28 cellular contexts compared by ENCODE assay signal in the genomic region with DNA sequence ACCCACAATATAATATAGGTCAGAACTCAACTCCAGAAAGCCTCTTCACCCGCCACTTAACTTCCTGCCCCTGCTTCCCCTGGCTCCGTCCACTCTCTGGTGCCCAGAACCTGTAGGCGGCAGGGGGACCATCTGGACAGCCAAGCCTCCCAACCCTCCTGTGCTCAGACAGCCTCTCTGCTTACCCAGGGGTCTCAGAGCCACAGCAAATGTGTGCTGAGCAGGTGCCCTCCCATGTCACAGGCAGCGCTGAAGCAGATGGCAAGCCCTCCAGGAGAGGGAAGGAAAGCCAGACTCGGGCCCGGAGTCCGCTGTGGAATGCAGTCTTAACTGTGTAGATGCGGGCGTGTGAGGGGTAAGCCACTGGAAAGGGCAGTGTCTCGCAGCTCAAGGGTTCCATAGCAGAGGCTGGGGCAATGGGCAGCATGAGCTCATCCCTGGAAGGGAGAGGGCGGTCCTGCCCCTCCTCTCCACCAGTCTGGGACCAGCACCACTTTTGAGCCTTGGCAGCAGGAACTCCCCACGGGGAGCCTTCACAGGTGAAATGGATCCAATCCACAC. TPM values are rescaled to one million over a fixed set of nuclear protein-coding genes. Genes with fewer than 3 reads are reported as not detected.
DNase-seq lines count a peak whose midpoint lies in the region; ATAC-seq, FAIRE-seq and TF ChIP-seq lines count a peak whose summit lies in the region.
"Had no signal": no experiment of that assay in that cellular context is flagged by ENCODE, and none has a peak within 500 bp of the region (broad histone marks: within the 10 kb centered on the region; RNA-seq: fewer than 3 reads in every experiment).

No MANE protein-coding gene starts in this region.

- H3K36me3 ChIP-seq in HepG2 (replicated peaks in 1 of 2; ENCODE audit: control insufficient read depth in 1 of 2, insufficient read depth in 2 of 2, low read length in 2 of 2) (peaks cover 38 to 80% of the 10 kb centered on the region in 2 experiments), right lobe of liver (peaks cover 0 to 6% (median 4%) of the 10 kb centered on the region in 4 donors), ascending aorta (peaks cover 3 to 28% of the 10 kb centered on the region in 2 donors), aorta (ENCODE audit: control insufficient read depth in 1 of 2, insufficient read depth in 2 of 2, low read length in 1 of 2) (no peaks in the 10 kb centered on the region)
- H3K36me3 ChIP-seq: left ventricle myocardium inferior, vagina had no signal

- POLR2A ChIA-PET in HepG2 (lab: Yijun Ruan, JAX) = no interaction called here

- H3K4me3 ChIP-seq in HepG2 (replicated peaks in 1 of 3; ENCODE audit: insufficient read depth in 1 of 3, low read depth in 2 of 3, low read length in 3 of 3) (no peak overlapping the region), right lobe of liver (no peak overlapping the region), ascending aorta (no peak overlapping the region), aorta (ENCODE audit: low read length in 2 of 2) (no peak overlapping the region)
- H3K4me3 ChIP-seq: dorsolateral prefrontal cortex, esophagus squamous epithelium, heart left ventricle, left ventricle myocardium inferior, psoas muscle, SK-N-MC, vagina had no signal

- no TSS peak for BruUV-seq in HepG2 (replicated peaks; lab: Mats Ljungman, UMichigan)

- no peak overlapping the region for H2AFZ ChIP-seq in HepG2 (ENCODE audit: low read length)

- H3K27me3 ChIP-seq in HepG2 (ENCODE audit: control insufficient read depth in 1 of 2, insufficient read depth in 2 of 2, low read length in 2 of 2) (no peaks in the 10 kb centered on the region), right lobe of liver (no peaks in the 10 kb centered on the region), ascending aorta (no peaks in the 10 kb centered on the region), aorta (ENCODE audit: control insufficient read depth in 1 of 2, insufficient read depth in 2 of 2, low read length in 1 of 2) (no peaks in the 10 kb centered on the region)
- H3K27me3 ChIP-seq: dorsolateral prefrontal cortex, esophagus squamous epithelium, foreskin keratinocyte, heart left ventricle, vagina had no signal

- H3K4me1 Mint-ChIP-seq in nephron = peaks cover 86% of the 10 kb centered on the region

- H3K4me3 Mint-ChIP-seq in nephron = peak overlapping the region in 1 of 3 experiments; percentile 26
- H3K4me3 Mint-ChIP-seq: activated CD4-positive, alpha-beta memory T cell treated with anti-CD3 and anti-CD28 coated beads, Interleukin-2, amount 10 ng/mL, durations not matched to agents 7 days and 5 days; T-helper 1 cell treated with Interleukin-12 subunit alpha and Interleukin-12 subunit beta and Interleukin-4 antibody, amounts not matched to agents 30 μg/mL and 1 μg/mL, for 36 hours had no signal

- WGBS in HepG2 (ENCODE audit: low lambda C conversion rate) = 99% methylated on average over 11 of the region's 12 CpGs
- 89% methylated on average over 5 of the region's 12 CpGs for WGBS in right lobe of liver (ENCODE audit: insufficient coverage, low coverage, low lambda C conversion rate, missing lambda C conversion rate)
- 52 to 77% methylated on average over 12 of the region's 12 CpGs for WGBS in aorta, 2 donors

- H3K9ac ChIP-seq in HepG2 (ENCODE audit: insufficient read depth, low read depth, low read length) = no peak overlapping the region

- H3K27ac Mint-ChIP-seq in nephron = peak overlapping the region in 2 of 3 experiments; percentile 48 to 62
- H3K27ac Mint-ChIP-seq: activated CD4-positive, alpha-beta memory T cell treated with anti-CD3 and anti-CD28 coated beads, Interleukin-2, amount 10 ng/mL, durations not matched to agents 7 days and 5 days; T-helper 1 cell treated with Interleukin-12 subunit alpha and Interleukin-12 subunit beta and Interleukin-4 antibody, amounts not matched to agents 30 μg/mL and 1 μg/mL, for 36 hours had no signal

- in situ Hi-C loops in HepG2 (cut with HindIII; ENCODE audit: extremely low pct_ligation_motif_present, low pct_unique_long_range_greater_than_20kb) = no loop called here

- no peak overlapping the region for H3K4me2 ChIP-seq in HepG2 (ENCODE audit: low read depth, low read length)

- H3K9me3 Mint-ChIP-seq in nephron = no peaks in the 10 kb centered on the region
- H3K9me3 Mint-ChIP-seq: activated CD4-positive, alpha-beta memory T cell treated with anti-CD3 and anti-CD28 coated beads, Interleukin-2, amount 10 ng/mL, durations not matched to agents 7 days and 5 days; T-helper 1 cell treated with Interleukin-12 subunit alpha and Interleukin-12 subunit beta and Interleukin-4 antibody, amounts not matched to agents 30 μg/mL and 1 μg/mL, for 36 hours had no signal

- H3K79me2 ChIP-seq in HepG2 (ENCODE audit: insufficient read depth, low read length) = no peaks in the 10 kb centered on the region

- CTCF ChIA-PET in HepG2 (lab: Yijun Ruan, JAX; ENCODE audit: low intra/inter-chr PET ratio, low total read pairs) = no interaction called here

- peaks cover 5% of the 10 kb centered on the region for H3K27me3 Mint-ChIP-seq in nephron (ENCODE audit: low read depth)

- FAIRE-seq in HepG2 (lab: Jason Lieb, UNC) = no peak

- H4K20me1 ChIP-seq in HepG2 (ENCODE audit: insufficient read depth, low read length) = no peaks in the 10 kb centered on the region

- no peaks in the 10 kb centered on the region for H3K36me3 Mint-ChIP-seq in nephron (ENCODE audit: low read depth)

- H3K27ac ChIP-seq in HepG2 (ENCODE audit: extremely low read length, insufficient read depth, low read length) = no peak overlapping the region
- H3K27ac ChIP-seq in right lobe of liver = no peak overlapping the region
- peak overlapping the region; percentile 59 to 70 for H3K27ac ChIP-seq in ascending aorta
- H3K27ac ChIP-seq in aorta (ENCODE audit: low read depth in 1 of 2, low read length in 2 of 2) = peak overlapping the region in 1 of 2 donors; percentile 0
- H3K27ac ChIP-seq: foreskin keratinocyte, left ventricle myocardium inferior, psoas muscle, SK-N-MC, vagina had no signal

- TF ChIP-seq RAD21 in HepG2 (CRISPR knock-in tag; IDR thresholded peaks at IDR 0.05) = no peak

- TF ChIP-seq EP300 in HepG2 (IDR thresholded peaks at IDR 0.05; ENCODE audit: low read depth in 2 of 2, low read length in 2 of 2) = no peak
- no peak for TF ChIP-seq EP300 in HepG2 (CRISPR knock-in tag; IDR thresholded peaks at IDR 0.05; ENCODE audit: borderline replicate concordance)

- no peak for DNase-seq in HepG2 (ENCODE audit: low spot score)
- no peak for DNase-seq in right lobe of liver
- no peak for DNase-seq in ascending aorta (ENCODE audit: low spot score in 2 of 2)
- DNase-seq in aorta = peak; percentile 35 to 67
- DNase-seq in NCI-H2196 treated with DMSO at 0.1 percent for 48 hours (lab: John Stamatoyannopoulos, UW; ENCODE audit: unreplicated experiment) = no peak
- DNase-seq: activated CD4-positive, alpha-beta memory T cell treated with anti-CD3 and anti-CD28 coated beads, Interleukin-2, amount 10 ng/mL, durations not matched to agents 7 days and 5 days; activated CD4-positive, CD25-positive, alpha-beta regulatory T cell treated with anti-CD3 and anti-CD28 coated beads, Interleukin-2, amount 50 U/mL, for 72 hours; activated CD8-positive, alpha-beta memory T cell treated with anti-CD3 and anti-CD28 coated beads, Interleukin-2, amount 50 U/mL, for 4 hours; activated naive CD4-positive, alpha-beta T cell; central memory CD4-positive, alpha-beta T cell; esophagus squamous epithelium; foreskin keratinocyte; left ventricle myocardium inferior; MV-4-11; NCI-H1436; NCI-H2107; NK-92 treated with Interleukin-12 subunit alpha and Interleukin-12 subunit beta, amount 100 ng/mL, for 24 hours; PC-3; psoas muscle; stimulated activated naive CD4-positive, alpha-beta T cell treated with Interleukin-2 at 50 U/mL for 16 hours had no signal

- ATAC-seq in HepG2 (no peak), right lobe of liver (no peak), aorta (ENCODE audit: low FRiP score) (no peak), HG02610 (IDR thresholded peaks at IDR 0.05; ENCODE audit: unreplicated experiment) (no peak), SK-N-SH treated with all-trans-retinoic acid at 6 μM for 48 hours (no peak)
- ATAC-seq: foreskin keratinocyte, heart left ventricle, PC-3, psoas muscle had no signal

- no peak for TF ChIP-seq CTCF in HepG2 (CRISPR knock-in tag; IDR thresholded peaks at IDR 0.05)
- no peak for TF ChIP-seq CTCF in right lobe of liver (IDR thresholded peaks at IDR 0.05)
- no peak for TF ChIP-seq CTCF in ascending aorta (IDR thresholded peaks at IDR 0.05)
- no peak for TF ChIP-seq CTCF in nephron (IDR thresholded peaks at IDR 0.05; ENCODE audit: unreplicated experiment in 3 of 3)

- no peak for TF ChIP-seq POLR2A in HepG2 (IDR thresholded peaks at IDR 0.05; ENCODE audit: insufficient read depth in 1 of 2, low read depth in 2 of 2, low read length in 2 of 2)
- TF ChIP-seq POLR2A in right lobe of liver (IDR thresholded peaks at IDR 0.05) = no peak

- H3K4me1 ChIP-seq in HepG2 (ENCODE audit: insufficient read depth, low read length) = peaks cover 6% of the 10 kb centered on the region; the same call in 1 of the 2 replicates
- H3K4me1 ChIP-seq in right lobe of liver = peaks cover 0 to 20% (median 1%) of the 10 kb centered on the region in 4 donors
- H3K4me1 ChIP-seq in ascending aorta = peaks cover 44 to 77% of the 10 kb centered on the region in 2 donors
- peaks cover 0 to 4% of the 10 kb centered on the region in 2 donors for H3K4me1 ChIP-seq in aorta (ENCODE audit: control insufficient read depth in 1 of 2, insufficient read depth in 2 of 2, low read length in 2 of 2)

- intact Hi-C loops in HepG2 (cut with micrococcal nuclease; ENCODE audit: unreplicated experiment) = no loop called here
- intact Hi-C loops in right lobe of liver (cut with DNase I) = no loop called here
- intact Hi-C loops in ascending aorta (cut with DNase I) = no loop called here
- intact Hi-C loops in aorta (cut with DNase I) = loop anchor here in 1 of 2 donors (5.0 kb wide), 1 partner anchor 36 kb away; no protein-coding TSS in a partner anchor

- H3K9me3 ChIP-seq in HepG2 (ENCODE audit: low read length) = no peaks in the 10 kb centered on the region
- H3K9me3 ChIP-seq in right lobe of liver = no peaks in the 10 kb centered on the region
- no peaks in the 10 kb centered on the region for H3K9me3 ChIP-seq in ascending aorta
- H3K9me3 ChIP-seq in aorta (ENCODE audit: control insufficient read depth, low read length) = no peaks in the 10 kb centered on the region
- H3K9me3 ChIP-seq: esophagus squamous epithelium, heart left ventricle, left ventricle myocardium inferior, psoas muscle, vagina had no signal

RNA-seq across cellular contexts. Expression of a gene that starts 45.6 kb away (rescaled TPM):
- 74.2 and 117 TPM in 2 replicates for total RNA-seq in HepG2 (2016; rRNA removed; fragmentation: Illumina TruSeq; extraction: Trizol)
- total RNA-seq in HepG2 (2016; cell fraction: cytosol; rRNA removed; fragmentation: Illumina TruSeq; extraction: Trizol; ENCODE audit: low read depth) = 28.7 and 31.7 TPM in 2 replicates
- 78.4 and 116 TPM in 2 replicates for total RNA-seq in HepG2 (2016; cell fraction: insoluble cytoplasmic fraction; rRNA removed; fragmentation: Illumina TruSeq; extraction: Trizol)
- total RNA-seq in HepG2 (2016; cell fraction: membrane; rRNA removed; fragmentation: Illumina TruSeq; extraction: Trizol) = 34.6 and 40.8 TPM in 2 replicates
- total RNA-seq in HepG2 (2016; cell fraction: nucleus; rRNA removed; fragmentation: Illumina TruSeq; extraction: Trizol) = 44.6 and 58.8 TPM in 2 replicates
- polyA plus RNA-seq in HepG2 (2011; rRNA removed) = 45.6 and 52.7 TPM in 2 replicates
- polyA plus RNA-seq in HepG2 (2011; cell fraction: cytosol; rRNA removed) = 38.1 and 45.2 TPM in 2 replicates
- 17.0 and 19.5 TPM in 2 replicates for polyA plus RNA-seq in HepG2 (2011; cell fraction: nucleus; rRNA removed)
- 35.5 and 38.6 TPM in 2 replicates for polyA plus RNA-seq in HepG2 (2012)
- polyA plus RNA-seq in HepG2 (2016; cell fraction: cytosol; fragmentation: Illumina TruSeq; extraction: Trizol; ENCODE audit: low read depth) = 5.6 and 7.5 TPM in 2 replicates
- polyA plus RNA-seq in HepG2 (2016; cell fraction: insoluble cytoplasmic fraction; fragmentation: Illumina TruSeq; extraction: Trizol; ENCODE audit: low read depth) = 104 and 112 TPM in 2 replicates
- polyA plus RNA-seq in HepG2 (2016; cell fraction: membrane; fragmentation: Illumina TruSeq; extraction: Trizol; ENCODE audit: low read depth) = 11.5 and 11.6 TPM in 2 replicates
- 57.0 and 64.6 TPM in 2 replicates for polyA plus RNA-seq in HepG2 (2016; cell fraction: nucleus; fragmentation: Illumina TruSeq; extraction: Trizol; ENCODE audit: insufficient read depth, low read depth)
- polyA minus RNA-seq in HepG2 (2011; rRNA and poly(A)+ RNA removed; ENCODE audit: low replicate concordance) = 37.2 and 57.0 TPM in 2 replicates
- polyA minus RNA-seq in HepG2 (2011; cell fraction: cytosol; rRNA and poly(A)+ RNA removed) = 89.0 and 103 TPM in 2 replicates
- 47.1 and 56.3 TPM in 2 replicates for polyA minus RNA-seq in HepG2 (2011; cell fraction: nucleus; rRNA and poly(A)+ RNA removed)
- 10 to 100 TPM; 17.5 to 29.9 (median 25.5) TPM for total RNA-seq in right lobe of liver
- total RNA-seq in ascending aorta = 4.5 TPM
- 10 to 100 TPM; 15.6 to 15.9 TPM for total RNA-seq in aorta
- polyA plus RNA-seq in aorta = 10 to 100 TPM in 1 of 2 donors, 1 to 10 TPM in 1; 5.3 to 16.6 TPM

Comparison
In these comparisons a context has a peak if more than half of its experiments do, and no peak if none do; other contexts are left out.
1. DNase-seq: peak in aorta (2 of 2); none in HepG2 (single experiment), right lobe of liver (0 of 3), ascending aorta (0 of 2) and NCI-H2196 treated with DMSO at 0.1 percent for 48 hours (single experiment).
2. H3K27ac ChIP-seq: peak in ascending aorta (2 of 2); none in HepG2 (single experiment) and right lobe of liver (0 of 3).